12 cellular contexts compared by ENCODE assay signal in the genomic region with DNA sequence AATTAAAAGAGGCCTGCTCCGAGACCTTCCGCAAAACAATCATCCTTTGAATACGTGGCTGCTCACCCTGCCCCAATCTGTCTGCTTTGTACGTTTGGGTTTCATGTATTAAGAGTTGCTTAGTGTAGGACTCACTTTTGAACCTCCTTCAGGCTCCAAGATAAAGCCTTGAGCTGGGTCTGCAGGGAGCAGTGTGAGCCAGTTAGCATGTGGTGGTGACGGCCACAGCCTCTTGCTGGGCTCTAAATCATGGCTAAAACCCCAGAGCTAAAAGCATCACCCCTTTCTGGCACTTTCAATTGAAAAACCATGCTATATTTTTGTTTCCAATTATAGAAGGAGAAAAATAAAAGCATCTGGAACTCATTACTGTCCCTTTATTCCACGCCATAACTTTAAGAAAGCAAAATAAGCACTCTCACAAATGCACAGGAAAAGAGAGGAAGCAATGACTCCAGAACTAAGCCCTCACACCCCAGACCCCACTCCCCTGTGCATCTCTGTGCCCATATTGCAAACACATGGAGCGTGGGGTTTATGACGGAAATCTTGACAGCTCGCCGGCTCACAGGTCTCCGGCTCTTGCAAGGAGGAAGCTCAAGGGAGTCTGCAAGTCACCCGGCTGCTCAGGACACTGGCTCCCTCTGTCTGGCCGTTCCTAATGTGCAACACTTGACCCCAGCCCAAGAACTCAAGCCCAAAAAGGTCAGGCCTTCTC.
DNase-seq lines count a peak whose midpoint lies in the region; ATAC-seq, FAIRE-seq and TF ChIP-seq lines count a peak whose summit lies in the region.
"Had no signal": no experiment of that assay in that cellular context is flagged by ENCODE, and none has a peak within 500 bp of the region (broad histone marks: within the 10 kb centered on the region; RNA-seq: fewer than 3 reads in every experiment).

No MANE protein-coding gene starts in this region.

- H3K4me1 ChIP-seq in adipocyte (ENCODE audit: control insufficient read depth, insufficient read depth, low read length): peaks cover 14% of the 10 kb centered on the region
- H3K4me1 ChIP-seq in cardiac muscle cell (ENCODE audit: low read depth): peaks cover 10% of the 10 kb centered on the region
- H3K4me1 ChIP-seq in psoas muscle: no peaks in the 10 kb centered on the region
- H3K4me1 ChIP-seq: uterus had no signal

- H3K27ac ChIP-seq in cardiac muscle cell (peak overlapping the region; percentile 43), psoas muscle (no peak overlapping the region), dorsolateral prefrontal cortex (no peak overlapping the region)
- H3K27ac ChIP-seq: uterus had no signal

- TF ChIP-seq CTCF in cardiac muscle cell (IDR thresholded peaks at IDR 0.05; ENCODE audit: low read depth, low read length) (no peak), psoas muscle (IDR thresholded peaks at IDR 0.05) (no peak), D721Med (IDR thresholded peaks at IDR 0.05; ENCODE audit: insufficient read depth, missing control alignments) (no peak), dorsolateral prefrontal cortex (IDR thresholded peaks at IDR 0.05 in 54 of 56, conservative IDR thresholded peaks at IDR 0.05 in 2 of 56; ENCODE audit: low read depth in 1 of 56, partially characterized antibody in 56 of 56) (no peak)

- H3K9ac ChIP-seq in adipocyte (ENCODE audit: low read length): peak overlapping the region; percentile 25

- H3K4me3 ChIP-seq in adipocyte (ENCODE audit: low read length) (peak overlapping the region; percentile 32), cardiac muscle cell (no peak overlapping the region), psoas muscle (no peak overlapping the region), dorsolateral prefrontal cortex (no peak overlapping the region)
- H3K4me3 ChIP-seq: uterus had no signal

- H3K36me3 ChIP-seq in adipocyte (ENCODE audit: control insufficient read depth, insufficient read depth, low read length, severe bottlenecking) (no peaks in the 10 kb centered on the region), cardiac muscle cell (no peaks in the 10 kb centered on the region), psoas muscle (ENCODE audit: insufficient read depth in 1 of 2, low read depth in 1 of 2) (no peaks in the 10 kb centered on the region)
- H3K36me3 ChIP-seq: BE2C, uterus had no signal

- 62 to 68% (median 66%) methylated on average over 13 of the region's 13 CpGs for WGBS in psoas muscle, 3 donors

- no peak for FAIRE-seq in D721Med (lab: Jason Lieb, UNC)

- no peak for ATAC-seq in psoas muscle
- ATAC-seq in activated CD4-positive, CD25-positive, alpha-beta regulatory T cell treated with anti-CD3 and anti-CD28 coated beads, Interleukin-2, amount 50 U/mL, for 24 hours: no peak

- DNase-seq in GM03348 (ENCODE audit: low spot score) (peak; percentile 67), adipocyte (ENCODE audit: low read depth) (peak; percentile 60), cardiac muscle cell (ENCODE audit: low read depth in 1 of 2, low spot score in 1 of 2) (no peak), psoas muscle (peak; percentile 36 to 61), D721Med (ENCODE audit: insufficient read length, low spot score) (no peak), dorsolateral prefrontal cortex (no peak)
- DNase-seq in activated effector memory CD4-positive, alpha-beta T cell treated with Interleukin-2 at 50 U/mL for 16 hours: no peak
- DNase-seq: activated CD4-positive, alpha-beta T cell treated with anti-CD3 and anti-CD28 coated beads for 1 hour; anterior cingulate cortex; BE2C had no signal

- H3K9me3 ChIP-seq in adipocyte (ENCODE audit: control insufficient read depth, low read length) (no peaks in the 10 kb centered on the region), cardiac muscle cell (ENCODE audit: low read depth) (no peaks in the 10 kb centered on the region), psoas muscle (no peaks in the 10 kb centered on the region)
- H3K9me3 ChIP-seq: BE2C, uterus had no signal

- intact Hi-C loops in psoas muscle (cut with DNase I) (no loop called here), dorsolateral prefrontal cortex (cut with DNase I) (no loop called here)

- no peaks in the 10 kb centered on the region for H3K27me3 ChIP-seq in adipocyte (replicated peaks; ENCODE audit: control insufficient read depth, insufficient read depth, low read length)
- H3K27me3 ChIP-seq in cardiac muscle cell: no peaks in the 10 kb centered on the region
- no peaks in the 10 kb centered on the region for H3K27me3 ChIP-seq in psoas muscle (ENCODE audit: insufficient read depth in 3 of 3, low read length in 2 of 3)
- H3K27me3 ChIP-seq in dorsolateral prefrontal cortex: no peaks in the 10 kb centered on the region
- H3K27me3 ChIP-seq: BE2C, uterus had no signal

Comparison
In these comparisons a context has a peak if more than half of its experiments do, and no peak if none do; other contexts are left out.
1. DNase-seq: peak in GM03348 (single experiment), adipocyte (single experiment) and psoas muscle (2 of 2); none in cardiac muscle cell (0 of 2), D721Med (single experiment), dorsolateral prefrontal cortex (0 of 10) and activated effector memory CD4-positive, alpha-beta T cell treated with Interleukin-2 at 50 U/mL for 16 hours (single experiment).